Comparison of ENCODE assay signal across 9 cellular contexts in the genomic region with DNA sequence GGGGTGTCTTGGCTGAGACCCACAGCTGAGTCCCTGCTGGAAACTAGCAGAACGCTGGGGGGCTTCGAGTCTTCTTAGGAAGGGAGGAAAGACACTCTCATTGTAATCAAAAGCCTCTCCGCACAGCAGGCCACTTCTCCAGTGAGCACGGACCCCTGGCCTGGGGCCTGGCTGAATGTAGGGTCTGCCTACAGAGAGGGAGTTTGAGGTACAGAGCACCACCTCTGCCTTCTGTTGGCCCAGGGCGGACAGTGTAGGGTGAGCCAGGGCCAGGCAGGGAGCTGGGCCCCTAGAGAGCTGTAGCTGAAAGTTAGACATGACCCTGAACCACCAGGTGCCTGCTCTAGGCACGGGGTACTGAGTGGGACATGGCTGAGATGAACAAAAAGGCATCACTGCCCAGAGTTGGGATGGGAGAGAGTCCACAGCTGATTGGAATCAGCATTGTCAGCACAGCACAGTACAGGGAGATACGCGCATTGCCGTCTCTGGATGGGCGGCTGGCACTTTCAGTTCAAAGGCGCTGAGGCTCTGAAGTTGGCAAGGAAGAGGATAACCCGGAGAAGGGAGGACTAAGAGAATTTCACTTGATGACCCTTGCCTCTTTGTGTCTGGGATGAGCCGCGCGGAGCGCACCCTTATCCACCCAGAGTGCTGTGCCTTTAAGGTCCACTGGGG. TPM values are rescaled to one million over a fixed set of nuclear protein-coding genes. Genes with fewer than 3 reads are reported as not detected.
DNase-seq lines count a peak whose midpoint lies in the region; ATAC-seq and TF ChIP-seq lines count a peak whose summit lies in the region.
"Had no signal": no experiment of that assay in that cellular context is flagged by ENCODE, and none has a peak within 500 bp of the region (broad histone marks: within the 10 kb centered on the region; RNA-seq: fewer than 3 reads in every experiment).

No MANE protein-coding gene starts in this region.

- H3K4me1 Mint-ChIP-seq in activated T-helper 17 cell treated with anti-CD3 and anti-CD28 coated beads, Interleukin-2, amount 50 U/mL, for 72 hours, result peaks cover 5% of the 10 kb centered on the region

- ATAC-seq in GM18907 (IDR thresholded peaks at IDR 0.05; ENCODE audit: unreplicated experiment) (peak; percentile 23), HG02798 (IDR thresholded peaks at IDR 0.05; ENCODE audit: poor library complexity, unreplicated experiment) (peak; percentile 90), upper lobe of left lung (ENCODE audit: low FRiP score in 2 of 2) (peak; percentile 11 to 13)
- peak; percentile 26 for ATAC-seq in activated T-helper 17 cell treated with anti-CD3 and anti-CD28 coated beads, Interleukin-2, amount 50 U/mL, for 72 hours (replicated peaks)

- H3K4me3 ChIP-seq in upper lobe of left lung, result peak overlapping the region in 3 of 4 donors; percentile 24 to 48 (median 40)

- DNase-seq in iris pigment epithelial cell (ENCODE audit: low read depth) (peak; percentile 45), upper lobe of left lung (no peak), NCI-H1417 treated with DMSO at 0.1 percent for 48 hours (lab: John Stamatoyannopoulos, UW) (no peak), NCI-H1092 treated with DMSO at 0.1 percent for 48 hours (lab: John Stamatoyannopoulos, UW) (no peak), NCI-H748 treated with DMSO at 0.1 percent for 48 hours (lab: John Stamatoyannopoulos, UW) (no peak)

- peaks cover 0 to 14% (median 5%) of the 10 kb centered on the region in 4 donors for H3K27me3 ChIP-seq in upper lobe of left lung

- no peak overlapping the region for H3K4me3 Mint-ChIP-seq in activated T-helper 17 cell treated with anti-CD3 and anti-CD28 coated beads, Interleukin-2, amount 50 U/mL, for 72 hours
- H3K4me3 Mint-ChIP-seq: memory B cell had no signal

- no peak overlapping the region for H3K27ac ChIP-seq in upper lobe of left lung

- WGBS in upper lobe of left lung, 2 donors, result 30 to 33% methylated on average over 12 to 15 of the region's 16 CpGs

- peaks cover 41% of the 10 kb centered on the region for H3K27me3 Mint-ChIP-seq in activated T-helper 17 cell treated with anti-CD3 and anti-CD28 coated beads, Interleukin-2, amount 50 U/mL, for 72 hours

- no peak for TF ChIP-seq EP300 in upper lobe of left lung (IDR thresholded peaks at IDR 0.05)

- H3K4me1 ChIP-seq in upper lobe of left lung, result peaks cover 6 to 14% (median 12%) of the 10 kb centered on the region in 4 donors

- H3K27ac Mint-ChIP-seq in activated T-helper 17 cell treated with anti-CD3 and anti-CD28 coated beads, Interleukin-2, amount 50 U/mL, for 72 hours, result no peak overlapping the region
- H3K27ac Mint-ChIP-seq: memory B cell had no signal

- no peaks in the 10 kb centered on the region for H3K36me3 ChIP-seq in upper lobe of left lung

- TF ChIP-seq POLR2A in upper lobe of left lung (IDR thresholded peaks at IDR 0.05), result no peak

- no peaks in the 10 kb centered on the region for H3K36me3 Mint-ChIP-seq in activated T-helper 17 cell treated with anti-CD3 and anti-CD28 coated beads, Interleukin-2, amount 50 U/mL, for 72 hours (ENCODE audit: low read depth)

- peaks cover 8% of the 10 kb centered on the region for H3K9me3 Mint-ChIP-seq in activated T-helper 17 cell treated with anti-CD3 and anti-CD28 coated beads, Interleukin-2, amount 50 U/mL, for 72 hours

- peaks cover 0 to 8% (median 0%) of the 10 kb centered on the region in 4 donors for H3K9me3 ChIP-seq in upper lobe of left lung

- peak in 5 of 6 experiments; percentile 27 to 67 (median 37) for TF ChIP-seq CTCF in upper lobe of left lung (IDR thresholded peaks at IDR 0.05)

RNA-seq across cellular contexts. Expression of a gene that starts 0.4 kb away (rescaled TPM):
- not detected for total RNA-seq in activated T-helper 17 cell treated with anti-CD3 and anti-CD28 coated beads, Interleukin-2, amount 50 U/mL, for 72 hours
- not detected for total RNA-seq in upper lobe of left lung

Comparison
In these comparisons a context has a peak if more than half of its experiments do, and no peak if none do; other contexts are left out.
1. ATAC-seq: peak in every context shown above with its lines; median percentile 90 in HG02798; 26 in activated T-helper 17 cell treated with anti-CD3 and anti-CD28 coated beads, Interleukin-2, amount 50 U/mL, for 72 hours; 23 in GM18907; 12 in upper lobe of left lung.